ENCODE assay signal across 1 cellular context in genomic region chr7:66211429-66211828, GRCh38.
TF ChIP-seq lines count a peak whose summit lies in the region.

No MANE protein-coding gene starts in this region.

TF ChIP-seq in SK-N-SH, 30 proteins besides CTCF, POLR2A, EP300 and RAD21 (continued from another document):
- TF ChIP-seq EZH2phosphoT487 (IDR thresholded peaks at IDR 0.05; ENCODE audit: borderline replicate concordance, low read depth) (no peak), SMC3 (IDR thresholded peaks at IDR 0.05; ENCODE audit: low read depth, low read length) (no peak), USF2 (IDR thresholded peaks at IDR 0.05; ENCODE audit: borderline replicate concordance, low read depth, low read length) (no peak), NFIC (IDR thresholded peaks at IDR 0.05; ENCODE audit: borderline replicate concordance) (no peak), RXRA (IDR thresholded peaks at IDR 0.05; ENCODE audit: borderline replicate concordance, low read depth) (no peak), TCF12 (IDR thresholded peaks at IDR 0.05) (peak; percentile 75)
